Comparison of ENCODE assay signal across 8 cellular contexts in genomic region chr6:70668499-70668812, GRCh38. TPM values are rescaled to one million over a fixed set of nuclear protein-coding genes. Genes with fewer than 3 reads are reported as not detected.
DNase-seq lines count a peak whose midpoint lies in the region; ATAC-seq, FAIRE-seq and TF ChIP-seq lines count a peak whose summit lies in the region.

No MANE protein-coding gene starts in this region.

- no peaks in the 10 kb centered on the region; the same call in 1 of the 2 replicates for H3F3A ChIP-seq in PC-9 (ENCODE audit: insufficient read depth, low read depth)

- H3K9ac ChIP-seq in H1 (replicated peaks in 1 of 4; ENCODE audit: extremely low read depth in 1 of 4, low read depth in 3 of 4, low read length in 3 of 4): peak overlapping the region in 3 of 4 experiments; percentile 72 to 81 (median 80); a peak in 6 of 7 replicates

- intact Hi-C loops in PC-9 (cut with micrococcal nuclease; ENCODE audit: unreplicated experiment): loop anchor here (5.0 kb wide), 1 partner anchor 256 kb away; the partner anchor contains the start of gene FAM135A

- no peak overlapping the region for H3K4ac ChIP-seq in H1 (replicated peaks; ENCODE audit: insufficient read length, low read depth, low read length)

- H3K9me3 ChIP-seq in PC-9 (ENCODE audit: insufficient read depth, low read depth): no peaks in the 10 kb centered on the region
- no peaks in the 10 kb centered on the region for H3K9me3 ChIP-seq in H1 (ENCODE audit: insufficient read depth in 2 of 2, low read depth in 1 of 2, low read length in 1 of 2)

- BruUV-seq in PC-9 (replicated peaks; lab: Mats Ljungman, UMichigan): no TSS peak

- no peaks in the 10 kb centered on the region for H3K9me3 Mint-ChIP-seq in neural crest cell

- H3K27ac Mint-ChIP-seq in neural crest cell (ENCODE audit: unreplicated experiment): no peak overlapping the region

- no peaks in the 10 kb centered on the region for H3K9me2 ChIP-seq in PC-9 (ENCODE audit: insufficient read depth)

- CTCF ChIA-PET in PC-9 (lab: Charles Lee): interaction anchor here (0.6 kb wide), 1 partner anchor 16 kb away, joined by 4 read pairs; no protein-coding TSS in a partner anchor
- CTCF ChIA-PET in H1 (lab: Charles Lee; ENCODE audit: partially characterized antibody): interaction anchor here (0.7 to 3.0 kb wide), 7 partner anchors 18 to 287 kb away, joined by 3 to 16 read pairs (median 4); no protein-coding TSS in a partner anchor

- H3K23me2 ChIP-seq in H1 (ENCODE audit: low read depth, low read length): peaks cover 4% of the 10 kb centered on the region

- peaks cover 2% of the 10 kb centered on the region for H4K20me1 ChIP-seq in PC-9 (ENCODE audit: insufficient read depth)
- no peaks in the 10 kb centered on the region for H4K20me1 ChIP-seq in H1 (replicated peaks in 1 of 2; ENCODE audit: control insufficient read depth in 1 of 2, insufficient read depth in 2 of 2, low read length in 2 of 2)

- H3K79me2 ChIP-seq in PC-9 (ENCODE audit: low read depth): peaks cover 52% of the 10 kb centered on the region
- H3K79me2 ChIP-seq in H1 (ENCODE audit: control insufficient read depth in 1 of 2, insufficient read depth in 2 of 2, low read length in 2 of 2): peaks cover 0 to 47% of the 10 kb centered on the region in 2 experiments; a peak in 2 of 4 replicates

- H4K8ac ChIP-seq in H1 (ENCODE audit: extremely low read depth, insufficient read depth, low read length): peak overlapping the region; percentile 96

- ATAC-seq in GM21381 (IDR thresholded peaks at IDR 0.05; ENCODE audit: unreplicated experiment) (peak; percentile 57), GM18519 (IDR thresholded peaks at IDR 0.05; ENCODE audit: low FRiP score, unreplicated experiment) (no peak)

- peaks cover 6% of the 10 kb centered on the region; the same call in 1 of the 2 replicates for H3K79me1 ChIP-seq in H1 (ENCODE audit: low read depth, low read length)

- no peak overlapping the region for H2AK5ac ChIP-seq in H1 (ENCODE audit: low read depth, low read length)

- no peak overlapping the region for H2BK5ac ChIP-seq in H1 (ENCODE audit: low read depth, low read length)

- peak overlapping the region; percentile 84 for H3K27ac ChIP-seq in C4-2B
- H3K27ac ChIP-seq in PC-9: peak overlapping the region; percentile 71
- no peak overlapping the region for H3K27ac ChIP-seq in H1 (ENCODE audit: low read depth, low read length)

- H3K4me3 ChIP-seq in PC-9: peak overlapping the region; percentile 72
- H3K4me3 ChIP-seq in H1 (ENCODE audit: extremely low read depth in 1 of 4, insufficient read depth in 2 of 4, low read depth in 3 of 4, low read length in 4 of 4): peak overlapping the region; percentile 80 to 98 (median 86)

- POLR2A ChIA-PET in PC-9 (lab: Charles Lee; ENCODE audit: unreplicated experiment) (interaction anchor here (0.6 to 0.7 kb wide), 3 partner anchors 28 to 751 kb away, joined by 3 to 4 read pairs (median 3); no protein-coding TSS in a partner anchor), H1 (lab: Charles Lee; ENCODE audit: partially characterized antibody) (interaction anchor here (0.9 to 3.1 kb wide), 5 partner anchors 13 to 255 kb away, joined by 3 to 16 read pairs (median 6); partner anchors contain the start of genes FAM135A and SDHAF4)

- H3K4me1 ChIP-seq in PC-9 (replicated peaks; ENCODE audit: insufficient read depth) (peaks cover 27% of the 10 kb centered on the region), H1 (replicated peaks in 1 of 4; ENCODE audit: control insufficient read depth in 3 of 4, insufficient read depth in 4 of 4, low read length in 3 of 4) (peaks cover 0 to 8% (median 4%) of the 10 kb centered on the region in 4 experiments; a peak in 3 of 7 replicates)

- FAIRE-seq in H1 (lab: Jason Lieb, UNC): no peak

- H4K5ac ChIP-seq in H1 (ENCODE audit: insufficient read length, low read depth, low read length): peak overlapping the region; percentile 36

- peak overlapping the region; percentile 99 for H2AFZ ChIP-seq in PC-9
- H2AFZ ChIP-seq in H1 (ENCODE audit: low read length): peak overlapping the region; percentile 1; the same call in 1 of the 2 replicates

- no peaks in the 10 kb centered on the region for H3K36me3 ChIP-seq in PC-9 (ENCODE audit: low read depth)
- H3K36me3 ChIP-seq in H1 (ENCODE audit: control insufficient read depth in 2 of 4, insufficient read depth in 4 of 4, low read length in 3 of 4): no peaks in the 10 kb centered on the region

- no peak overlapping the region for H2BK12ac ChIP-seq in H1 (ENCODE audit: low read depth, low read length)

- H3K14ac ChIP-seq in H1 (ENCODE audit: insufficient read length): no peak overlapping the region

- H3K36me3 Mint-ChIP-seq in neural crest cell (ENCODE audit: low read depth): no peaks in the 10 kb centered on the region

- no peak for TF ChIP-seq CTCF in C4-2B (conservative IDR thresholded peaks at IDR 0.05)
- no peak for TF ChIP-seq CTCF in PC-9 (conservative IDR thresholded peaks at IDR 0.05)
- TF ChIP-seq CTCF in H1 (IDR thresholded peaks at IDR 0.05; ENCODE audit: control extremely low read depth in 1 of 3, insufficient read depth in 1 of 3, low read depth in 1 of 3, low read length in 3 of 3): no peak
- no peak for TF ChIP-seq CTCF in neural crest cell (conservative IDR thresholded peaks at IDR 0.05)

- H3K27me3 Mint-ChIP-seq in neural crest cell (ENCODE audit: low read depth): no peaks in the 10 kb centered on the region

- no peak overlapping the region for H2BK15ac ChIP-seq in H1 (ENCODE audit: low read length)

- no peak for TF ChIP-seq POLR2A in H1 (IDR thresholded peaks at IDR 0.05; ENCODE audit: control extremely low read depth in 1 of 2, low read depth in 2 of 2, low read length in 2 of 2)

- TF ChIP-seq EP300 in H1 (IDR thresholded peaks at IDR 0.05; ENCODE audit: borderline replicate concordance in 1 of 2, low read depth in 2 of 2, low read length in 2 of 2): no peak

- peaks cover 41% of the 10 kb centered on the region for H3K4me1 Mint-ChIP-seq in neural crest cell

- H3K4me2 ChIP-seq in PC-9 (peak overlapping the region; percentile 95), H1 (ENCODE audit: insufficient read depth in 1 of 2, low read depth in 2 of 2, low read length in 2 of 2) (peak overlapping the region; percentile 71 to 79)

- WGBS in H1 (ENCODE audit: extremely low coverage in 1 of 2, insufficient coverage in 1 of 2, insufficient read length in 1 of 2, insufficient replicate concordance in 2 of 2, low coverage in 1 of 2, low lambda C conversion rate in 2 of 2, missing lambda C conversion rate in 1 of 2), 2 experiments: 2% methylated on average over 8 of the region's 8 CpGs; no CpG with 5 or more reads in 1 of the 2 experiments

- H3K23ac ChIP-seq in H1 (ENCODE audit: insufficient read length): no peak overlapping the region

- H3K4me3 Mint-ChIP-seq in neural crest cell: peak overlapping the region; percentile 91

- H2BK120ac ChIP-seq in H1 (replicated peaks; ENCODE audit: low read depth, low read length): no peak overlapping the region

- no peak overlapping the region for H4K91ac ChIP-seq in H1 (replicated peaks; ENCODE audit: insufficient read length, low read length)

- DNase-seq in PC-9 (peak in 1 of 2 experiments; percentile 39), H1 (ENCODE audit: low read depth in 1 of 2, low spot score in 2 of 2) (no peak), neural crest cell (ENCODE audit: low read depth, low spot score) (no peak), inferior parietal cortex (ENCODE audit: extremely low spot score) (no peak)
- DNase-seq in stimulated activated CD4-positive, alpha-beta T cell treated with anti-CD3 and anti-CD28 coated beads, Interleukin-2, amount 100 ng/mL, for 48 hours: no peak

- no peak overlapping the region for H2BK20ac ChIP-seq in H1 (ENCODE audit: low read length)

- H3K27me3 ChIP-seq in PC-9 (ENCODE audit: insufficient read depth, low read depth) (no peaks in the 10 kb centered on the region), H1 (replicated peaks in 1 of 4; ENCODE audit: control insufficient read depth in 3 of 4, extremely low read depth in 1 of 4, insufficient read depth in 3 of 4, low read length in 3 of 4) (no peaks in the 10 kb centered on the region)

- TF ChIP-seq RAD21 in H1 (IDR thresholded peaks at IDR 0.05 in 1 of 2, conservative IDR thresholded peaks at IDR 0.05 in 1 of 2; ENCODE audit: low read depth in 2 of 2, low read length in 2 of 2): no peak

- peak overlapping the region; percentile 41; the same call in 1 of the 2 replicates for H3K18ac ChIP-seq in H1 (ENCODE audit: extremely low read depth, low read length)

- H3K56ac ChIP-seq in H1 (replicated peaks; ENCODE audit: insufficient read length, low read depth, low read length): no peak overlapping the region

RNA-seq across cellular contexts. Expression of gene SMAP1, which starts 0.8 kb away (rescaled TPM):
- 20.6 and 29.3 TPM in 2 replicates for total RNA-seq in PC-9 (2021)
- 31.8 and 32.4 TPM in 2 replicates for total RNA-seq in H1 (2021; fragmentation: NEBNext Ultra II Directional; extraction: Animal tissue kit (Norgen Biotek cat#: 25700))
- polyA plus RNA-seq in H1 (2011; rRNA removed): 13.7 and 18.8 TPM in 2 replicates
- polyA plus RNA-seq in H1 (2011; cell fraction: cytosol; rRNA removed): 17.8 TPM
- 25.1 TPM for polyA plus RNA-seq in H1 (2011; cell fraction: nucleus; rRNA removed)
- 21.2 to 31.0 TPM (median 24.7 TPM) in 4 replicates for polyA plus RNA-seq in H1 (2012, experiment 1 of 2)
- polyA plus RNA-seq in H1 (2012, experiment 2 of 2): 6.7 TPM
- polyA plus RNA-seq in H1 (2013, experiment 1 of 2): 31.3 TPM
- polyA plus RNA-seq in H1 (2013, experiment 2 of 2): 32.2 TPM
- polyA minus RNA-seq in H1 (2011; rRNA and poly(A)+ RNA removed): 39.3 and 40.1 TPM in 2 replicates
- polyA minus RNA-seq in H1 (2011; cell fraction: cytosol; rRNA and poly(A)+ RNA removed): 20.6 TPM
- 33.4 TPM for polyA minus RNA-seq in H1 (2011; cell fraction: nucleus; rRNA and poly(A)+ RNA removed)
- 29.7 and 30.5 TPM in 2 replicates for total RNA-seq in neural crest cell
